In the genomic region with DNA sequence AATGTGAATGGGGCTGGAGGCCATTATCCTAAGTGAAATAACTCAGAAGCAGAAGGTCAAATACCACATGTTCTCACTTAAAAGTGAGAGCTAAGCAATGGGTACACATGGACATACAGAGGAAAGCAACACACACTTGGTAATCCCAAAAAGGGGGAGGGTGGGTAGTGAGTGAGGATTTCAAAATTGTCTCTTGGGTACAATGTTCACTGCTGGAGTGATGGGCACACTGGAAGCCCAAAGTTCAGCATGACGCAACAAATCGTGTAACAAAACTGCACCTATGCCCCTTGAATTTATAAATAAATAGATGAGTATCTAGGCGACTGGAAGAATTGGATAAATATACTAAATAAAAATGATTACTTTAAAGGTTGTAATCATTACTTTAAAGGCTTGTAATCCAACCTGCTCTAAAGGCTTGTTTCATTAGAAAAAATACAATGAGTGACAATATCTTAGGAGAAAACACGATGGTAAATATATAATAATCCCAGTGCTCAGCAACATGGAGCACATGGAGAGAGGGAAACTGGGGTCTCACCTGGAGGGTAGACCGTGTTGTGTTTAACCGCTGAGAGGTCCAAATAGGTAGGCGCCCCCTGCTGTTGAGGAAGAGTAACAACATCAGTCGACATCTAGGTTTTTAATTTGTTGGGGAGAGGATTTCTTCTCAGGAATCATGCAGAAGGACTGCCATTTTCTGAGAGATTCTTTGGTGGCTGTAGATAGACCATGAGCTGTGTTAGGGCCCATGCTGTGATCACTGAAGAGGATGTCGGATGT, we compare ENCODE assay signal across 11 cellular contexts.
DNase-seq lines count a peak whose midpoint lies in the region; ATAC-seq, FAIRE-seq and TF ChIP-seq lines count a peak whose summit lies in the region.
"Had no signal": no experiment of that assay in that cellular context is flagged by ENCODE, and none has a peak within 500 bp of the region (broad histone marks: within the 10 kb centered on the region; RNA-seq: fewer than 3 reads in every experiment).

No MANE protein-coding gene starts in this region.

- in situ Hi-C loops in gastrocnemius medialis (cut with MboI; ENCODE audit: low sequenced_read_pairs in 4 of 4), result no loop called here

- no peak overlapping the region for H3K56ac ChIP-seq in H9 (ENCODE audit: insufficient read length, low read depth, low read length)

- no peak overlapping the region for H2BK15ac ChIP-seq in H9 (ENCODE audit: low read depth, low read length)

- H4K91ac ChIP-seq in H9 (ENCODE audit: insufficient read length, low read depth, low read length), result no peak overlapping the region

- no peak overlapping the region for H2BK120ac ChIP-seq in H9 (ENCODE audit: low read depth, low read length, poor library complexity, severe bottlenecking)

- no peaks in the 10 kb centered on the region for H3K27me3 ChIP-seq in DOHH2 (ENCODE audit: control insufficient read depth, low read length)
- no peaks in the 10 kb centered on the region for H3K27me3 ChIP-seq in H9 (ENCODE audit: insufficient read depth, low read length)
- H3K27me3 ChIP-seq in SU-DHL-6 (ENCODE audit: low read length), result no peaks in the 10 kb centered on the region
- no peaks in the 10 kb centered on the region for H3K27me3 ChIP-seq in keratinocyte (ENCODE audit: control insufficient read depth, extremely low read depth, insufficient read depth, low read length)
- no peaks in the 10 kb centered on the region for H3K27me3 ChIP-seq in uterus
- no peaks in the 10 kb centered on the region for H3K27me3 ChIP-seq in gastrocnemius medialis
- H3K27me3 ChIP-seq: vagina had no signal

- H2BK12ac ChIP-seq in H9 (ENCODE audit: insufficient read length, low read depth, low read length), result no peak overlapping the region

- no peak overlapping the region for H3K27ac Mint-ChIP-seq in H9

- H3K79me1 ChIP-seq in H9 (ENCODE audit: insufficient read depth, low read depth, low read length, poor library complexity, severe bottlenecking), result no peaks in the 10 kb centered on the region

- TF ChIP-seq POLR2A in uterus (IDR thresholded peaks at IDR 0.05), result no peak
- TF ChIP-seq POLR2A in gastrocnemius medialis (IDR thresholded peaks at IDR 0.05), result no peak

- H2AK5ac ChIP-seq in H9 (ENCODE audit: insufficient read length, low read length), result no peak overlapping the region

- no peaks in the 10 kb centered on the region for H3K36me3 ChIP-seq in DOHH2 (ENCODE audit: control insufficient read depth, low read length)
- no peaks in the 10 kb centered on the region for H3K36me3 ChIP-seq in SU-DHL-6 (ENCODE audit: low read length)
- no peaks in the 10 kb centered on the region for H3K36me3 ChIP-seq in keratinocyte (ENCODE audit: control insufficient read depth in 2 of 2, extremely low read depth in 1 of 2, insufficient read depth in 2 of 2, low read length in 2 of 2)
- no peaks in the 10 kb centered on the region for H3K36me3 ChIP-seq in uterus
- no peaks in the 10 kb centered on the region for H3K36me3 ChIP-seq in gastrocnemius medialis
- H3K36me3 ChIP-seq: vagina had no signal

- H3K79me2 ChIP-seq in DOHH2 (ENCODE audit: control insufficient read depth, low read length) (no peaks in the 10 kb centered on the region), H9 (ENCODE audit: insufficient read depth, low read length) (no peaks in the 10 kb centered on the region), SU-DHL-6 (ENCODE audit: insufficient read depth, low read length) (no peaks in the 10 kb centered on the region), keratinocyte (ENCODE audit: control insufficient read depth, insufficient read depth, low read length) (no peaks in the 10 kb centered on the region)

- ATAC-seq in gastrocnemius medialis (no peak), omental fat pad (ENCODE audit: low FRiP score) (no peak)

- no peak overlapping the region for H3K23ac ChIP-seq in H9 (ENCODE audit: insufficient read length, low read depth, low read length)

- no peaks in the 10 kb centered on the region for H3K27me3 Mint-ChIP-seq in H9 (ENCODE audit: low read depth)

- H3K23me2 ChIP-seq in H9 (ENCODE audit: insufficient read length, low read depth, low read length, poor library complexity, severe bottlenecking), result no peaks in the 10 kb centered on the region

- H3K9me1 ChIP-seq in keratinocyte (ENCODE audit: control insufficient read depth, extremely low read depth, insufficient read depth, low read length), result no peaks in the 10 kb centered on the region

- H3K4me2 ChIP-seq in DOHH2 (ENCODE audit: low read length) (no peak overlapping the region), H9 (ENCODE audit: insufficient read depth, insufficient read length, low read length) (no peak overlapping the region), SU-DHL-6 (ENCODE audit: low read depth, low read length, poor library complexity, severe bottlenecking) (no peak overlapping the region), keratinocyte (ENCODE audit: control insufficient read depth, extremely low read depth, insufficient read depth, low read depth, low read length) (no peak overlapping the region)

- no peak overlapping the region for H3K4me3 ChIP-seq in DOHH2 (ENCODE audit: low read length)
- no peak overlapping the region for H3K4me3 ChIP-seq in SU-DHL-6 (ENCODE audit: insufficient read depth, low read length, poor library complexity, severe bottlenecking)
- no peak overlapping the region for H3K4me3 ChIP-seq in keratinocyte (ENCODE audit: control insufficient read depth in 2 of 3, extremely low read depth in 1 of 3, insufficient read depth in 2 of 3, low read depth in 1 of 3, low read length in 3 of 3)
- no peak overlapping the region for H3K4me3 ChIP-seq in uterus
- H3K4me3 ChIP-seq in gastrocnemius medialis, result no peak overlapping the region
- H3K4me3 ChIP-seq: vagina had no signal

- no peaks in the 10 kb centered on the region for H3K9me3 ChIP-seq in DOHH2 (ENCODE audit: control insufficient read depth, insufficient read depth, low read length)
- no peaks in the 10 kb centered on the region for H3K9me3 ChIP-seq in H9 (ENCODE audit: control insufficient read depth, low read depth, low read length)
- no peaks in the 10 kb centered on the region for H3K9me3 ChIP-seq in SU-DHL-6 (ENCODE audit: insufficient read depth, low read length)
- H3K9me3 ChIP-seq in keratinocyte (ENCODE audit: control insufficient read depth, low read depth, low read length), result no peaks in the 10 kb centered on the region
- H3K9me3 ChIP-seq in uterus, result no peaks in the 10 kb centered on the region
- H3K9me3 ChIP-seq in gastrocnemius medialis, result no peaks in the 10 kb centered on the region
- H3K9me3 ChIP-seq: vagina had no signal

- DNase-seq in H9, result peak; percentile 55
- no peak for DNase-seq in keratinocyte (ENCODE audit: low read depth, low spot score)
- DNase-seq in uterus, result no peak
- DNase-seq in gastrocnemius medialis, result no peak
- no peak for DNase-seq in omental fat pad (ENCODE audit: low spot score)
- no peak for DNase-seq in NOMO-1 (lab: John Stamatoyannopoulos, UW; ENCODE audit: unreplicated experiment in 2 of 2)
- DNase-seq: aorta, NCI-H524 had no signal

- TF ChIP-seq CTCF in DOHH2 (IDR thresholded peaks at IDR 0.05; ENCODE audit: low read depth, low read length, poor library complexity, severe bottlenecking), result peak; percentile 78
- TF ChIP-seq CTCF in H9 (conservative IDR thresholded peaks at IDR 0.05), result peak; percentile 81
- peak; percentile 32 for TF ChIP-seq CTCF in SU-DHL-6 (IDR thresholded peaks at IDR 0.05; ENCODE audit: insufficient read depth, low read length, poor library complexity, severe bottlenecking)
- TF ChIP-seq CTCF in keratinocyte (optimal IDR thresholded peaks at IDR 0.05 in 1 of 3, IDR thresholded peaks at IDR 0.05 in 1 of 3, conservative IDR thresholded peaks at IDR 0.05 in 1 of 3; ENCODE audit: extremely low read depth in 1 of 3, insufficient read depth in 2 of 3, low read length in 3 of 3), result peak; percentile 30 to 46 (median 40)
- no peak for TF ChIP-seq CTCF in uterus (IDR thresholded peaks at IDR 0.05)
- TF ChIP-seq CTCF in gastrocnemius medialis (IDR thresholded peaks at IDR 0.05 in 4 of 5, conservative IDR thresholded peaks at IDR 0.05 in 1 of 5), result peak in 1 of 5 experiments; percentile 16
- no peak for TF ChIP-seq CTCF in omental fat pad (IDR thresholded peaks at IDR 0.05)

- H3K18ac ChIP-seq in H9 (ENCODE audit: insufficient read length, low read depth, low read length), result no peak overlapping the region

- no peak overlapping the region for H2BK20ac ChIP-seq in H9 (ENCODE audit: low read depth, low read length, poor library complexity, severe bottlenecking)

- H2BK5ac ChIP-seq in H9 (ENCODE audit: insufficient read length, low read length), result no peak overlapping the region

- H4K5ac ChIP-seq in H9 (ENCODE audit: insufficient read length, low read depth, low read length), result no peak overlapping the region

- no peak overlapping the region for H3T11ph ChIP-seq in H9 (ENCODE audit: low read length)

- no peaks in the 10 kb centered on the region for H3K4me1 ChIP-seq in DOHH2 (ENCODE audit: control insufficient read depth, low read length)
- H3K4me1 ChIP-seq in H9 (ENCODE audit: insufficient read depth, low read length), result no peaks in the 10 kb centered on the region
- H3K4me1 ChIP-seq in keratinocyte (ENCODE audit: control insufficient read depth, extremely low read depth, insufficient read depth, low read length), result no peaks in the 10 kb centered on the region
- H3K4me1 ChIP-seq in uterus, result no peaks in the 10 kb centered on the region
- no peaks in the 10 kb centered on the region for H3K4me1 ChIP-seq in gastrocnemius medialis
- H3K4me1 ChIP-seq: vagina had no signal

- H3K14ac ChIP-seq in H9 (ENCODE audit: insufficient read depth, low read length), result no peak overlapping the region

- H2AFZ ChIP-seq in H9 (ENCODE audit: low read length) (no peak overlapping the region), SU-DHL-6 (ENCODE audit: low read depth, low read length, severe bottlenecking) (no peak overlapping the region), keratinocyte (ENCODE audit: control insufficient read depth, low read length) (no peak overlapping the region)

- intact Hi-C loops in uterus (cut with DNase I; ENCODE audit: low total_unique reads), result no loop called here
- intact Hi-C loops in gastrocnemius medialis (cut with DNase I; ENCODE audit: low total_unique reads), result loop anchor here (10.0 kb wide), 1 partner anchor 322 kb away; no protein-coding TSS in a partner anchor

- no peak overlapping the region for H3K4me3 Mint-ChIP-seq in H9

- no peaks in the 10 kb centered on the region for H3K4me1 Mint-ChIP-seq in H9

- WGBS in H9 (ENCODE audit: extremely low coverage, insufficient read length, low lambda C conversion rate), result no CpG with 5 or more reads among the region's 9 CpGs

- no peaks in the 10 kb centered on the region for H3K9me2 ChIP-seq in DOHH2 (replicated peaks; ENCODE audit: control insufficient read depth, low read length)
- no peaks in the 10 kb centered on the region for H3K9me2 ChIP-seq in SU-DHL-6 (replicated peaks; ENCODE audit: insufficient read depth, low read length)

- no peak for FAIRE-seq in keratinocyte (lab: Jason Lieb, UNC)

- H3K9ac ChIP-seq in H9 (ENCODE audit: extremely low read depth, insufficient read length, low read length) (no peak overlapping the region), SU-DHL-6 (ENCODE audit: low read length) (no peak overlapping the region), keratinocyte (ENCODE audit: control insufficient read depth, extremely low read depth, insufficient read depth, low read length) (no peak overlapping the region)

- no peaks in the 10 kb centered on the region; a peak in 1 of 7 replicates for H3K36me3 Mint-ChIP-seq in H9 (ENCODE audit: insufficient read depth in 1 of 3, low read depth in 3 of 3)

- no peak overlapping the region for H3K27ac ChIP-seq in DOHH2 (ENCODE audit: low read depth, low read length)
- H3K27ac ChIP-seq in H9 (ENCODE audit: insufficient read length, low read depth, low read length), result no peak overlapping the region
- no peak overlapping the region for H3K27ac ChIP-seq in SU-DHL-6 (ENCODE audit: low read depth, low read length)
- H3K27ac ChIP-seq in keratinocyte (ENCODE audit: control insufficient read depth, insufficient read depth, low read length), result no peak overlapping the region
- H3K27ac ChIP-seq in uterus, result no peak overlapping the region
- no peak overlapping the region for H3K27ac ChIP-seq in gastrocnemius medialis
- H3K27ac ChIP-seq: vagina had no signal

- H3F3A ChIP-seq in DOHH2 (ENCODE audit: control insufficient read depth, insufficient read depth) (no peaks in the 10 kb centered on the region), SU-DHL-6 (ENCODE audit: insufficient read depth) (no peaks in the 10 kb centered on the region)

- dilution Hi-C loops in keratinocyte (cut with MboI; ENCODE audit: extremely low pct_ligation_motif_present, low sequenced_read_pairs), result no loop called here

- no peaks in the 10 kb centered on the region for H4K20me1 ChIP-seq in DOHH2 (ENCODE audit: control insufficient read depth, insufficient read depth, low read depth, low read length)
- no peaks in the 10 kb centered on the region for H4K20me1 ChIP-seq in H9 (ENCODE audit: control insufficient read depth, insufficient read depth, insufficient read length)
- no peaks in the 10 kb centered on the region for H4K20me1 ChIP-seq in SU-DHL-6 (ENCODE audit: low read depth, low read length)
- no peaks in the 10 kb centered on the region for H4K20me1 ChIP-seq in keratinocyte (ENCODE audit: control insufficient read depth, extremely low read depth, insufficient read depth, low read length)

- H3K4ac ChIP-seq in H9 (ENCODE audit: low read depth, low read length), result no peak overlapping the region

- no peaks in the 10 kb centered on the region; a peak in 1 of 5 replicates for H3K9me3 Mint-ChIP-seq in H9

- no peak overlapping the region for H4K8ac ChIP-seq in H9 (replicated peaks; ENCODE audit: insufficient read length, low read depth, low read length)

Comparison
In these comparisons a context has a peak if more than half of its experiments do, and no peak if none do; other contexts are left out.
1. CTCF ChIP-seq: peak in DOHH2 (single experiment), H9 (single experiment), SU-DHL-6 (single experiment) and keratinocyte (3 of 3); none in uterus (0 of 4) and omental fat pad (0 of 3).